10 cellular contexts compared by ENCODE assay signal in the genomic region with DNA sequence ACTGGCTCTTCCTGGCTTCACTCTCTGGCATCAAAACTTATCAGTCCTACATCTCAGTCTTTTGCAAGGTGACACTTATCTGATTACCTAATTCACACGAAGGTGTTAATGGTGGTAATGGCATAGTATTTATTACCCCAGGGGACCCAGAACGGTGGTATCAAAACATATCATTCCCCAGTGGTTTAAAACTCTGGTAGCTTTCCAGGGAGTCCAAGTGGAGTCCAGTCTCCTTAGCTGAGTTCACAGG. TPM values are rescaled to one million over a fixed set of nuclear protein-coding genes. Genes with fewer than 3 reads are reported as not detected.
A peak's percentile ranks its signal among the peaks of the same experiment; 100 is the strongest.
DNase-seq lines count a peak whose midpoint lies in the region; ATAC-seq, FAIRE-seq and TF ChIP-seq lines count a peak whose summit lies in the region.
"Had no signal": no experiment of that assay in that cellular context is flagged by ENCODE, and none has a peak within 500 bp of the region (broad histone marks: within the 10 kb centered on the region; RNA-seq: fewer than 3 reads in every experiment).

No MANE protein-coding gene starts in this region.

- H3K4me3 ChIP-seq in astrocyte (ENCODE audit: insufficient read depth, low read depth, low read length) (peak overlapping the region; percentile 22), mucosa of stomach (ENCODE audit: low read length) (no peak overlapping the region)

- peaks cover 0 to 62% of the 10 kb centered on the region in 2 donors for H3K36me3 Mint-ChIP-seq in activated naive CD4-positive, alpha-beta T cell treated with anti-CD3 and anti-CD28 coated beads, Interleukin-2, amount 50 U/mL, for 72 hours
- H3K36me3 Mint-ChIP-seq in astrocyte (ENCODE audit: low read depth, unreplicated experiment) (peaks cover 15% of the 10 kb centered on the region), type B pancreatic cell (peaks cover 26% of the 10 kb centered on the region)

- H3K36me3 ChIP-seq in astrocyte (ENCODE audit: insufficient read depth, low read length) (no peaks in the 10 kb centered on the region), mucosa of stomach (ENCODE audit: control insufficient read depth, insufficient read depth, low read length) (no peaks in the 10 kb centered on the region)

- H3K9me3 ChIP-seq in astrocyte (ENCODE audit: insufficient read depth, low read depth, low read length) (no peaks in the 10 kb centered on the region), mucosa of stomach (ENCODE audit: control insufficient read depth, low read length) (no peaks in the 10 kb centered on the region)

- H3K9me3 Mint-ChIP-seq in activated naive CD4-positive, alpha-beta T cell treated with anti-CD3 and anti-CD28 coated beads, Interleukin-2, amount 50 U/mL, for 72 hours = peaks cover 0 to 9% of the 10 kb centered on the region in 2 donors
- peaks cover 2% of the 10 kb centered on the region for H3K9me3 Mint-ChIP-seq in astrocyte (ENCODE audit: unreplicated experiment)
- no peaks in the 10 kb centered on the region for H3K9me3 Mint-ChIP-seq in type B pancreatic cell

- H4K20me1 ChIP-seq in astrocyte (ENCODE audit: insufficient read depth, low read length) = peaks cover 8% of the 10 kb centered on the region

- H3K27ac ChIP-seq in astrocyte (ENCODE audit: low read depth, low read length) = peak overlapping the region; percentile 100

- no peak overlapping the region for H3K4me3 Mint-ChIP-seq in astrocyte (ENCODE audit: unreplicated experiment)
- H3K4me3 Mint-ChIP-seq in type B pancreatic cell = peak overlapping the region; percentile 26

- no peak for TF ChIP-seq CTCF in astrocyte (IDR thresholded peaks at IDR 0.05; ENCODE audit: insufficient read depth, low read depth, low read length)
- no peak for TF ChIP-seq CTCF in type B pancreatic cell (conservative IDR thresholded peaks at IDR 0.05)

- H3K9ac ChIP-seq in astrocyte (ENCODE audit: low read length) (peak overlapping the region; percentile 92), mucosa of stomach (ENCODE audit: low read length) (peak overlapping the region; percentile 26)

- no peak for DNase-seq in activated naive CD4-positive, alpha-beta T cell treated with anti-CD3 and anti-CD28 coated beads, Interleukin-2, amount 50 U/mL, for 72 hours (ENCODE audit: low spot score in 2 of 2)
- DNase-seq in activated naive CD4-positive, alpha-beta T cell treated with anti-CD3 and anti-CD28 coated beads, Interleukin-2, amount 50 U/mL, for 16 hours = no peak
- DNase-seq in astrocyte (ENCODE audit: low read depth) (no peak), type B pancreatic cell (ENCODE audit: extremely low spot score, unreplicated experiment) (no peak), hippocampal formation (lab: John Stamatoyannopoulos, UW) (no peak)
- DNase-seq in central memory CD4-positive, alpha-beta T cell = no peak
- DNase-seq: DMS 273 treated with DMSO at 0.1 percent for 48 hours, T-helper 9 cell had no signal

- H3K79me2 ChIP-seq in astrocyte (ENCODE audit: insufficient read depth, low read length) = peaks cover 83% of the 10 kb centered on the region

- H3K27me3 ChIP-seq in astrocyte (ENCODE audit: insufficient read depth, low read length) (no peaks in the 10 kb centered on the region), mucosa of stomach (ENCODE audit: control insufficient read depth, insufficient read depth, low read length) (no peaks in the 10 kb centered on the region)

- H2AFZ ChIP-seq in astrocyte (ENCODE audit: low read depth, low read length) = no peak overlapping the region

- H3K27me3 Mint-ChIP-seq in astrocyte (ENCODE audit: low read depth, unreplicated experiment) = no peaks in the 10 kb centered on the region
- H3K27me3 Mint-ChIP-seq in type B pancreatic cell = no peaks in the 10 kb centered on the region

- peak overlapping the region; percentile 70 to 78 for H3K27ac Mint-ChIP-seq in activated naive CD4-positive, alpha-beta T cell treated with anti-CD3 and anti-CD28 coated beads, Interleukin-2, amount 50 U/mL, for 72 hours
- H3K27ac Mint-ChIP-seq in astrocyte (ENCODE audit: unreplicated experiment) (peak overlapping the region; percentile 95), type B pancreatic cell (peak overlapping the region; percentile 94)

- H3K4me1 Mint-ChIP-seq in astrocyte (ENCODE audit: low read depth, unreplicated experiment) (peaks cover 73% of the 10 kb centered on the region), type B pancreatic cell (ENCODE audit: unreplicated experiment) (peaks cover 72% of the 10 kb centered on the region)

- no peak for ATAC-seq in activated naive CD4-positive, alpha-beta T cell treated with anti-CD3 and anti-CD28 coated beads, Interleukin-2, amount 50 U/mL, for 72 hours
- ATAC-seq in GM18861 (IDR thresholded peaks at IDR 0.05; ENCODE audit: unreplicated experiment) = no peak

- H3K4me2 ChIP-seq in astrocyte (ENCODE audit: low read length) = peak overlapping the region; percentile 59

- peaks cover 77% of the 10 kb centered on the region for H3K4me1 ChIP-seq in astrocyte (ENCODE audit: insufficient read depth, low read length)
- H3K4me1 ChIP-seq in mucosa of stomach (ENCODE audit: control insufficient read depth, insufficient read depth, low read length) = peaks cover 66% of the 10 kb centered on the region

- no peak for FAIRE-seq in astrocyte (lab: Jason Lieb, UNC)

RNA-seq across cellular contexts. Expression of a gene that starts 41.3 kb away (rescaled TPM):
- total RNA-seq in activated naive CD4-positive, alpha-beta T cell treated with anti-CD3 and anti-CD28 coated beads, Interleukin-2, amount 50 U/mL, for 72 hours = 10 to 100 TPM; 15.4 to 75.9 TPM
- total RNA-seq in astrocyte (65.6 and 78.0 TPM in 2 replicates), type B pancreatic cell (ENCODE audit: low replicate concordance) (52.0 and 59.0 TPM in 2 replicates)
